30 cellular contexts compared by ENCODE assay signal in the genomic region with DNA sequence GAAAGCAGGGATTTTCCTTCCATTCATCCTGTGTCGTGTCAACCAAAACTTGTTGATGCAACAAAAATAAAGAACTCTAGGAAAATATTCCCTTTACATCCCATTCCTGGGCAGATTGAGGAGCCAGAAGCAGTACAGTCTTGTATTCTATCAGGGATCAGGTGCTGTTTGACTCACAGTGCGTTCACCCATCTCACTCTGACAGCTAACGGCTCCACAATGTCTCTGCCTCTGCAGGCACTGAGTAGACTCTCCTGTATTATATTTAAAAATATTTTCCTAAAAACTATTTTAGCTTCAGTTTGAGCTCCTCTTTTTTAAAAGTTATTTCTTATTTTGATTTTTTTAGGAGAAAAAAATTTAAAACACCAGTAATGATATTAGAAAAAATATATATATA.
"Had no signal": no experiment of that assay in that cellular context is flagged by ENCODE, and none has a peak within 500 bp of the region (broad histone marks: within the 10 kb centered on the region; RNA-seq: fewer than 3 reads in every experiment).

No MANE protein-coding gene starts in this region.

- H3K4me3 Mint-ChIP-seq: activated CD4-positive, alpha-beta T cell treated with anti-CD3 and anti-CD28 coated beads for 36 hours; activated CD4-positive, alpha-beta T cell treated with anti-CD3 and anti-CD28 coated beads, Interleukin-2, amount 10 ng/mL, durations not matched to agents 7 days and 5 days; activated CD8-positive, alpha-beta T cell treated with anti-CD3 and anti-CD28 coated beads for 36 hours; activated naive CD8-positive, alpha-beta T cell; activated T-cell treated with anti-CD3 and anti-CD28 coated beads, Interleukin-2, amount 50 U/mL, for 4 hours; activated T-helper 17 cell treated with anti-CD3 and anti-CD28 coated beads, Interleukin-2, amount 50 U/mL, for 72 hours; effector memory CD8-positive, alpha-beta T cell; T-helper 17 cell had no signal

- H3K27me3 ChIP-seq: brain microvascular endothelial cell, esophagus squamous epithelium, gastroesophageal sphincter had no signal

- DNase-seq: activated CD4-positive, alpha-beta T cell treated with anti-CD3 and anti-CD28 coated beads for 36 hours; activated CD4-positive, alpha-beta T cell treated with anti-CD3 and anti-CD28 coated beads, Interleukin-2, amount 10 ng/mL, durations not matched to agents 7 days and 5 days; activated CD4-positive, alpha-beta T cell treated with anti-CD3 and anti-CD28 coated beads, Interleukin-2, amount 50 U/mL, for 4 hours; activated CD4-positive, CD25-positive, alpha-beta regulatory T cell; activated CD4-positive, CD25-positive, alpha-beta regulatory T cell treated with anti-CD3 and anti-CD28 coated beads, Interleukin-2, amount 50 U/mL, for 72 hours; activated CD8-positive, alpha-beta memory T cell treated with anti-CD3 and anti-CD28 coated beads for 24 hours; activated CD8-positive, alpha-beta T cell treated with anti-CD3 and anti-CD28 coated beads for 36 hours; activated effector memory CD4-positive, alpha-beta T cell treated with Interleukin-2 at 50 U/mL for 16 hours; activated gamma-delta T cell treated with Interleukin-2 at 50 U/mL for 16 hours; activated naive CD4-positive, alpha-beta T cell treated with anti-CD3 and anti-CD28 coated beads, Interleukin-2, amount 50 U/mL, for 16 hours; activated naive CD4-positive, alpha-beta T cell treated with Interleukin-2 at 50 U/mL for 16 hours; activated T-cell treated with anti-CD3 and anti-CD28 coated beads, Interleukin-2, amount 50 U/mL, for 4 hours; amniotic stem cell; brain microvascular endothelial cell; cortex of kidney; dermis blood vessel endothelial cell; effector CD4-positive, alpha-beta T cell; effector memory CD8-positive, alpha-beta T cell; esophagus squamous epithelium; foreskin melanocyte; T-helper 1 cell; T-helper 17 cell had no signal

- H3K27me3 Mint-ChIP-seq: activated CD4-positive, alpha-beta T cell treated with anti-CD3 and anti-CD28 coated beads for 36 hours; activated CD4-positive, alpha-beta T cell treated with anti-CD3 and anti-CD28 coated beads, Interleukin-2, amount 10 ng/mL, durations not matched to agents 7 days and 5 days; activated CD8-positive, alpha-beta T cell treated with anti-CD3 and anti-CD28 coated beads for 36 hours had no signal

- H3K36me3 Mint-ChIP-seq: activated naive CD8-positive, alpha-beta T cell had no signal

- H3K9me3 ChIP-seq: esophagus squamous epithelium, gastroesophageal sphincter had no signal

- H3K36me3 ChIP-seq: brain microvascular endothelial cell, esophagus squamous epithelium, gastroesophageal sphincter had no signal

- H3K27ac ChIP-seq: brain microvascular endothelial cell, epithelial cell of prostate, esophagus squamous epithelium, gastroesophageal sphincter had no signal

- H3K9me3 Mint-ChIP-seq: activated CD4-positive, alpha-beta T cell treated with anti-CD3 and anti-CD28 coated beads, Interleukin-2, amount 10 ng/mL, durations not matched to agents 7 days and 5 days; activated CD8-positive, alpha-beta T cell treated with anti-CD3 and anti-CD28 coated beads for 36 hours had no signal

- H3K4me3 ChIP-seq: esophagus squamous epithelium, gastroesophageal sphincter had no signal

- FAIRE-seq: astrocyte, bronchial epithelial cell, colon, endothelial cell of umbilical vein had no signal

- H3K4me1 Mint-ChIP-seq: activated CD4-positive, alpha-beta T cell treated with anti-CD3 and anti-CD28 coated beads for 36 hours; activated CD4-positive, alpha-beta T cell treated with anti-CD3 and anti-CD28 coated beads, Interleukin-2, amount 10 ng/mL, durations not matched to agents 7 days and 5 days; activated T-helper 17 cell treated with anti-CD3 and anti-CD28 coated beads, Interleukin-2, amount 50 U/mL, for 72 hours; T-helper 17 cell had no signal

- H3K27ac Mint-ChIP-seq: activated CD4-positive, alpha-beta T cell treated with anti-CD3 and anti-CD28 coated beads for 36 hours; activated CD4-positive, alpha-beta T cell treated with anti-CD3 and anti-CD28 coated beads, Interleukin-2, amount 10 ng/mL, durations not matched to agents 7 days and 5 days; activated CD8-positive, alpha-beta T cell treated with anti-CD3 and anti-CD28 coated beads for 36 hours; activated naive CD8-positive, alpha-beta T cell; activated T-helper 17 cell treated with anti-CD3 and anti-CD28 coated beads, Interleukin-2, amount 50 U/mL, for 72 hours; effector memory CD8-positive, alpha-beta T cell; T-helper 17 cell had no signal

- H3K4me1 ChIP-seq: esophagus squamous epithelium, gastroesophageal sphincter had no signal

- ATAC-seq: activated CD4-positive, alpha-beta T cell treated with anti-CD3 and anti-CD28 coated beads for 36 hours; activated CD8-positive, alpha-beta T cell treated with anti-CD3 and anti-CD28 coated beads for 36 hours; activated T-cell treated with anti-CD3 and anti-CD28 coated beads, Interleukin-2, amount 50 U/mL, for 4 hours; activated T-helper 17 cell treated with anti-CD3 and anti-CD28 coated beads, Interleukin-2, amount 50 U/mL, for 72 hours; effector memory CD8-positive, alpha-beta T cell; gastroesophageal sphincter; T-helper 17 cell had no signal
